31 cellular contexts compared by ENCODE assay signal in the genomic region with DNA sequence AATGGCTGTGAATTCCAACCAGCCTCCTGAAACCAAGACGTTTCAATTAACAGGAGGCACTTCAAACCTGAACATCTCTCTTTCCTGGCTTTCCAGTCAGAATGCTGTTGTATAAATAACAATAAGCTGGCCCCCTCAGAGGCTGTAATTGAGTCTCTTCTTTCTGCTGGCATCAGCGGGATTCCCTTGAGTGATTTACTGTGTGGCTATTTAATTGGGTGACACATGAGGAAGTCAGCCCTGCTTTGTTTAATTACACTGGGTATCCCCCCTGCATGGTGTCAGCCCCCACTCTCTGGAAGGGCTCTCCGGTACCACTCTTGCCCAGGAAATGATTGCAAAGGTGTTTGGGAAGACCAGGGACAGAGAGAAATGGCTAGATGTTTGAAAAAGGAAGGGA.
"Had no signal": no experiment of that assay in that cellular context is flagged by ENCODE, and none has a peak within 500 bp of the region (broad histone marks: within the 10 kb centered on the region; RNA-seq: fewer than 3 reads in every experiment).

No MANE protein-coding gene starts in this region.

- H3K79me2 ChIP-seq: parathyroid adenoma had no signal

- H3K27ac Mint-ChIP-seq: activated naive CD4-positive, alpha-beta T cell treated with anti-CD3 and anti-CD28 coated beads, Interleukin-2, amount 10 ng/mL, durations not matched to agents 7 days and 5 days; activated naive CD8-positive, alpha-beta T cell treated with anti-CD3 and anti-CD28 coated beads, Interleukin-2, amount 10 ng/mL, durations not matched to agents 7 days and 5 days; effector memory CD8-positive, alpha-beta T cell; immature natural killer cell; naive thymus-derived CD4-positive, alpha-beta T cell; stimulated activated naive B cell treated with anti-CD40 and anti-IgM and Interleukin-4, amounts not matched to agents 10 μg/mL and 1 μg/mL and 100 μg/mL, for 72 hours had no signal

- H3K27ac ChIP-seq: ascending aorta, brain microvascular endothelial cell, coronary artery, dorsolateral prefrontal cortex, gastroesophageal sphincter, parathyroid adenoma, right atrium auricular region, stomach, tibial artery, upper lobe of right lung had no signal

- H3K36me3 ChIP-seq: ascending aorta, brain microvascular endothelial cell, gastroesophageal sphincter, right atrium auricular region, stomach, tibial artery, upper lobe of right lung had no signal

- H3K9me3 ChIP-seq: ascending aorta, gastroesophageal sphincter, right atrium auricular region, stomach, tibial artery, upper lobe of right lung had no signal

- H3K4me3 ChIP-seq: ascending aorta, coronary artery, dorsolateral prefrontal cortex, gastroesophageal sphincter, right atrium auricular region, stomach, tibial artery, upper lobe of right lung had no signal

- H3K4me3 Mint-ChIP-seq: activated naive CD4-positive, alpha-beta T cell treated with anti-CD3 and anti-CD28 coated beads, Interleukin-2, amount 10 ng/mL, durations not matched to agents 7 days and 5 days; activated naive CD8-positive, alpha-beta T cell treated with anti-CD3 and anti-CD28 coated beads, Interleukin-2, amount 10 ng/mL, durations not matched to agents 7 days and 5 days; effector memory CD8-positive, alpha-beta T cell; immature natural killer cell; naive thymus-derived CD4-positive, alpha-beta T cell; neural crest cell; stimulated activated naive B cell treated with anti-CD40 and anti-IgM and Interleukin-4, amounts not matched to agents 10 μg/mL and 1 μg/mL and 100 μg/mL, for 72 hours had no signal

- H3K27me3 Mint-ChIP-seq: activated naive CD4-positive, alpha-beta T cell treated with anti-CD3 and anti-CD28 coated beads, Interleukin-2, amount 10 ng/mL, durations not matched to agents 7 days and 5 days; activated naive CD8-positive, alpha-beta T cell treated with anti-CD3 and anti-CD28 coated beads, Interleukin-2, amount 10 ng/mL, durations not matched to agents 7 days and 5 days; effector memory CD8-positive, alpha-beta T cell; stimulated activated naive B cell treated with anti-CD40 and anti-IgM and Interleukin-4, amounts not matched to agents 10 μg/mL and 1 μg/mL and 100 μg/mL, for 72 hours had no signal

- H3K9ac ChIP-seq: parathyroid adenoma had no signal

- H3K27me3 ChIP-seq: ascending aorta, brain microvascular endothelial cell, dorsolateral prefrontal cortex, right atrium auricular region had no signal

- H2AFZ ChIP-seq: parathyroid adenoma had no signal

- DNase-seq: activated CD4-positive, alpha-beta T cell treated with anti-CD3 and anti-CD28 coated beads for 48 hours; activated CD4-positive, alpha-beta T cell treated with anti-CD3 and anti-CD28 coated beads, Interleukin-2, amount 50 U/mL, for 48 hours; activated CD8-positive, alpha-beta memory T cell treated with anti-CD3 and anti-CD28 coated beads for 24 hours; activated CD8-positive, alpha-beta memory T cell treated with anti-CD3 and anti-CD28 coated beads, Interleukin-2, amount 50 U/mL, for 4 hours; activated gamma-delta T cell; activated naive CD4-positive, alpha-beta T cell treated with anti-CD3 and anti-CD28 coated beads, Interleukin-2, amount 10 ng/mL, durations not matched to agents 7 days and 5 days; activated naive CD8-positive, alpha-beta T cell treated with anti-CD3 and anti-CD28 coated beads, Interleukin-2, amount 10 ng/mL, durations not matched to agents 7 days and 5 days; activated T-cell treated with anti-CD3 and anti-CD28 coated beads, Interleukin-2, amount 50 U/mL, for 1 hour; brain microvascular endothelial cell; dorsolateral prefrontal cortex; effector memory CD8-positive, alpha-beta T cell; hippocampal formation; immature natural killer cell; kidney; left colon; midbrain; naive thymus-derived CD4-positive, alpha-beta T cell; occipital lobe; stimulated activated CD4-positive, alpha-beta T cell treated with anti-CD3 and anti-CD28 coated beads, Interleukin-15, amount 100 ng/mL, for 24 hours; stimulated activated CD4-positive, alpha-beta T cell treated with anti-CD3 and anti-CD28 coated beads, Interleukin-2, amount 100 ng/mL, for 24 hours; stimulated activated naive B cell treated with anti-CD40 and anti-IgM and Interleukin-4, amounts not matched to agents 10 μg/mL and 1 μg/mL and 100 μg/mL, for 72 hours; stomach; tibial artery; upper lobe of right lung had no signal

- H3K4me1 Mint-ChIP-seq: activated naive CD4-positive, alpha-beta T cell treated with anti-CD3 and anti-CD28 coated beads, Interleukin-2, amount 10 ng/mL, durations not matched to agents 7 days and 5 days; activated naive CD8-positive, alpha-beta T cell treated with anti-CD3 and anti-CD28 coated beads, Interleukin-2, amount 10 ng/mL, durations not matched to agents 7 days and 5 days; immature natural killer cell; naive thymus-derived CD4-positive, alpha-beta T cell; stimulated activated naive B cell treated with anti-CD40 and anti-IgM and Interleukin-4, amounts not matched to agents 10 μg/mL and 1 μg/mL and 100 μg/mL, for 72 hours had no signal

- FAIRE-seq: endothelial cell of umbilical vein, kidney had no signal

- H3K9me3 Mint-ChIP-seq: activated naive CD8-positive, alpha-beta T cell treated with anti-CD3 and anti-CD28 coated beads, Interleukin-2, amount 10 ng/mL, durations not matched to agents 7 days and 5 days; neural crest cell had no signal

- H3K36me3 Mint-ChIP-seq: activated naive CD4-positive, alpha-beta T cell treated with anti-CD3 and anti-CD28 coated beads, Interleukin-2, amount 10 ng/mL, durations not matched to agents 7 days and 5 days; activated naive CD8-positive, alpha-beta T cell treated with anti-CD3 and anti-CD28 coated beads, Interleukin-2, amount 10 ng/mL, durations not matched to agents 7 days and 5 days; immature natural killer cell; naive thymus-derived CD4-positive, alpha-beta T cell; stimulated activated naive B cell treated with anti-CD40 and anti-IgM and Interleukin-4, amounts not matched to agents 10 μg/mL and 1 μg/mL and 100 μg/mL, for 72 hours had no signal

- H3K4me1 ChIP-seq: ascending aorta, gastroesophageal sphincter, parathyroid adenoma, right atrium auricular region, stomach, tibial artery, upper lobe of right lung had no signal
